2 cellular contexts compared by ENCODE assay signal in the genomic region with DNA sequence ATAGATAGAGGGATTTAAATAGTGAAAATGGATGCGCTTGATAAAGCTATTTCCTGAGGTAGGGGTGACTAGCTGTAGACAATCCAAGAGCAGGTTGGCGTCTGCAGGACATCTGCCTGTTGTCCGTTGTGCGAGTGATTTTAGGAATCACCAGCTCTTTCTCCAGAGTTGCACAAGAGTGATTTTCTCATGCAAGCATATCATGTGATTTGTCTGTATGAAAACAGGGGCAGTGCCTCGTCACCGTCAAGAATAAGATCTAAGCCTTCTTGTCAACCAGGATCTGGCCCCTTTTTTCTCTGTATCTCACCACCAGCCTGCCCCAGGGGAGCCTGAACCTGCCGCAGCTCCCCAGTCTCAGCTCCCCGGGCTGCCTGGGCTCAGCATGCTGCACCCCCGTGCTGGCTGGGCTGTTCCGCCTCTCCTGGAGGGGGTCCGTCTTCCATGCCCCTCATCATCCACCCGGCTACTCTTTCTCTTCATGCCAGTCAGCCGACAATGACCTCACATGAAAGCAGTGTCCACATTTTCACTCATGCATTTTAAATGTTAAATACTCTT.
TF ChIP-seq lines count a peak whose summit lies in the region.

No MANE protein-coding gene starts in this region.

TF ChIP-seq in IMR-90, 13 proteins besides CTCF, POLR2A, EP300 and RAD21:
- no peak for TF ChIP-seq NFE2L2 (IDR thresholded peaks at IDR 0.05; ENCODE audit: low read depth, low read length)
- peak; percentile 63 for TF ChIP-seq CEBPB (IDR thresholded peaks at IDR 0.05; ENCODE audit: low read depth, low read length)
- no peak for TF ChIP-seq FOS (IDR thresholded peaks at IDR 0.05; ENCODE audit: low read depth, low read length)

TF ChIP-seq in WTC11, 78 proteins besides CTCF, POLR2A, EP300 and RAD21:
- TF ChIP-seq NR2C2 (CRISPR knock-in tag; IDR thresholded peaks at IDR 0.05) (no peak), ZNF423 (CRISPR knock-in tag; IDR thresholded peaks at IDR 0.05) (peak; percentile 73; the same call in 1 of the 2 replicates)
TF ChIP-seq in WTC11: peak in this region for 1.
